ENCODE assay signal across 10 cellular contexts in genomic region chr16:88387941-88388627, GRCh38. TPM values are rescaled to one million over a fixed set of nuclear protein-coding genes. Genes with fewer than 3 reads are reported as not detected.
A peak's percentile ranks its signal among the peaks of the same experiment; 100 is the strongest.
DNase-seq lines count a peak whose midpoint lies in the region; ATAC-seq and TF ChIP-seq lines count a peak whose summit lies in the region.
"Had no signal": no experiment of that assay in that cellular context is flagged by ENCODE, and none has a peak within 500 bp of the region (broad histone marks: within the 10 kb centered on the region; RNA-seq: fewer than 3 reads in every experiment).

No MANE protein-coding gene starts in this region.

- TF ChIP-seq CTCF in epithelial cell of proximal tubule (conservative IDR thresholded peaks at IDR 0.05; ENCODE audit: low read depth, low read length) (no peak), lung (IDR thresholded peaks at IDR 0.05; ENCODE audit: control extremely low read depth, extremely low read depth) (no peak), thyroid gland (IDR thresholded peaks at IDR 0.05) (no peak), GM10266 (IDR thresholded peaks at IDR 0.05; ENCODE audit: control insufficient read depth, insufficient read depth, low read depth, missing control alignments) (no peak)
- no peak for TF ChIP-seq CTCF in CD4-positive, alpha-beta T cell (IDR thresholded peaks at IDR 0.05)

- no peaks in the 10 kb centered on the region for H3K9me3 Mint-ChIP-seq in CD4-positive, alpha-beta T cell

- CTCF ChIA-PET in CD4-positive, alpha-beta T cell (lab: Charles Lee): no interaction called here

- H3K27me3 ChIP-seq in lung (ENCODE audit: control insufficient read depth, insufficient read depth) (no peaks in the 10 kb centered on the region), thyroid gland (no peaks in the 10 kb centered on the region)
- H3K27me3 ChIP-seq in CD4-positive, alpha-beta T cell (ENCODE audit: control insufficient read depth, insufficient read depth, low read length): peaks cover 40% of the 10 kb centered on the region

- no peak for TF ChIP-seq POLR2A in thyroid gland (IDR thresholded peaks at IDR 0.05)

- H3K4me3 ChIP-seq in epithelial cell of proximal tubule (ENCODE audit: low read depth, low read length) (no peak overlapping the region), lung (no peak overlapping the region), thyroid gland (replicated peaks in 1 of 3) (no peak overlapping the region)

- DNase-seq in NCI-H526 treated with DMSO at 0.1 percent for 48 hours (lab: John Stamatoyannopoulos, UW): peak; percentile 15
- peak; percentile 9 for DNase-seq in epithelial cell of proximal tubule (ENCODE audit: low read depth)
- DNase-seq in lung (ENCODE audit: low spot score): peak; percentile 83
- peak; percentile 56 to 71 for DNase-seq in thyroid gland
- DNase-seq in GM10266 (ENCODE audit: extremely low spot score): no peak
- DNase-seq in CD4-positive, alpha-beta T cell: no peak
- DNase-seq: activated CD8-positive, alpha-beta memory T cell treated with anti-CD3 and anti-CD28 coated beads, Interleukin-2, amount 50 U/mL, for 48 hours; NCI-H2107 had no signal

- POLR2A ChIA-PET in CD4-positive, alpha-beta T cell (lab: Charles Lee): no interaction called here

- ATAC-seq in lung (ENCODE audit: insufficient read depth, low FRiP score) (peak; percentile 86), HG03139 (IDR thresholded peaks at IDR 0.05; ENCODE audit: unreplicated experiment) (no peak), GM21576 (IDR thresholded peaks at IDR 0.05; ENCODE audit: unreplicated experiment) (no peak)
- no peak for ATAC-seq in CD4-positive, alpha-beta T cell (ENCODE audit: poor library complexity)

- H3K36me3 ChIP-seq in lung (ENCODE audit: control insufficient read depth in 2 of 2, insufficient read depth in 2 of 2, low read length in 2 of 2): no peaks in the 10 kb centered on the region
- no peaks in the 10 kb centered on the region for H3K36me3 ChIP-seq in thyroid gland

- H3K27me3 Mint-ChIP-seq in CD4-positive, alpha-beta T cell: peaks cover 37% of the 10 kb centered on the region

- no peaks in the 10 kb centered on the region for H3K4me1 Mint-ChIP-seq in CD4-positive, alpha-beta T cell (ENCODE audit: low read depth)

- WGBS in lung, 2 donors: 50 to 74% methylated on average over 27 of the region's 27 CpGs
- WGBS in thyroid gland, 2 donors: 57 to 65% methylated on average over 11 to 15 of the region's 27 CpGs

- no peak overlapping the region for H3K27ac Mint-ChIP-seq in CD4-positive, alpha-beta T cell

- no peak overlapping the region for H3K4me3 Mint-ChIP-seq in CD4-positive, alpha-beta T cell

- H3K36me3 Mint-ChIP-seq in CD4-positive, alpha-beta T cell (ENCODE audit: low read depth): no peaks in the 10 kb centered on the region

- H3K27ac ChIP-seq in lung (ENCODE audit: low read depth in 1 of 2, low read length in 1 of 2) (peak overlapping the region in 1 of 2 donors; percentile 91), thyroid gland (peak overlapping the region in 1 of 3 donors; percentile 36)
- no peak overlapping the region for H3K27ac ChIP-seq in CD4-positive, alpha-beta T cell (ENCODE audit: low read depth, low read length)

- H3K9me3 ChIP-seq in lung (ENCODE audit: control insufficient read depth in 2 of 2, insufficient read depth in 1 of 2, low read length in 1 of 2) (no peaks in the 10 kb centered on the region), thyroid gland (no peaks in the 10 kb centered on the region)
- no peaks in the 10 kb centered on the region for H3K9me3 ChIP-seq in CD4-positive, alpha-beta T cell (ENCODE audit: control insufficient read depth, low read length)

- H3K4me1 ChIP-seq in lung (ENCODE audit: control insufficient read depth in 2 of 2, insufficient read depth in 2 of 2, low read length in 2 of 2): peaks cover 0 to 6% of the 10 kb centered on the region in 2 donors
- peaks cover 5 to 20% of the 10 kb centered on the region in 2 donors for H3K4me1 ChIP-seq in thyroid gland

- intact Hi-C loops in thyroid gland (cut with DNase I): no loop called here
- intact Hi-C loops in CD4-positive, alpha-beta T cell (cut with DNase I, micrococcal nuclease): no loop called here

RNA-seq across cellular contexts. Expression of gene ZNF469, which starts 5.3 kb away (rescaled TPM):
- 0.72 and 2.2 TPM in 2 replicates for total RNA-seq in epithelial cell of proximal tubule
- 1 to 10 TPM; 2.2 to 3.0 TPM for total RNA-seq in lung
- polyA plus RNA-seq in lung: under 1 TPM; 0.67 to 0.81 TPM
- total RNA-seq in thyroid gland: under 1 TPM; 0.22 to 0.96 (median 0.32) TPM
- under 1 TPM; 0.74 to 0.75 TPM for total RNA-seq in CD4-positive, alpha-beta T cell

Comparison
In these comparisons a context has a peak if more than half of its experiments do, and no peak if none do; other contexts are left out.
1. DNase-seq: peak in NCI-H526 treated with DMSO at 0.1 percent for 48 hours (single experiment), epithelial cell of proximal tubule (single experiment), lung (single experiment) and thyroid gland (2 of 2); none in GM10266 (single experiment) and CD4-positive, alpha-beta T cell (0 of 10).